Comparison of ENCODE assay signal across 19 cellular contexts in the genomic region with DNA sequence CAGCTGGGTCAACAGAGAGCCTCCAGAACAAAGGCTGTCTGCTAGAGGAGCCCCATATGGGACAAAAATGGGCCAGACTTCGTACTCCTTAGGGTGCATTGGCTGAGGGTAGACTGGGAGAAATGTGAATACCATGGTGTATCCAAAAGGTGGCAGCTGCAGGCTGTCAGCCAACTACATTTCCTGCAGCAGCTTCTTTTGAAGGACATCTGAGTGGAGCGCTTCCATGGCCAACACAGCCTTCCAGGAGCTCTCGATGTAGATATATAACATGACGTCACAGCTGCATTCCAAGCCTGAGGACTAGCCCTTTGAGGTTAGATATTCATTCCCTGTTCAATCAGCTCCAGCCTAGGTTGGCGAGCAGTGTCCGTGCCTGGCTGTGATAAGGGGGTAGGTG.
A peak's percentile ranks its signal among the peaks of the same experiment; 100 is the strongest.
DNase-seq lines count a peak whose midpoint lies in the region; ATAC-seq, FAIRE-seq and TF ChIP-seq lines count a peak whose summit lies in the region.
"Had no signal": no experiment of that assay in that cellular context is flagged by ENCODE, and none has a peak within 500 bp of the region (broad histone marks: within the 10 kb centered on the region; RNA-seq: fewer than 3 reads in every experiment).

No MANE protein-coding gene starts in this region.

- H3K36me3 ChIP-seq in bronchial epithelial cell (ENCODE audit: control insufficient read depth, insufficient read depth, low read length) (no peaks in the 10 kb centered on the region), mucosa of descending colon (ENCODE audit: low read depth) (no peaks in the 10 kb centered on the region)
- H3K36me3 ChIP-seq: BLaER1 treated with 17β-estradiol and CSF1 and Interleukin-3, amounts not matched to agents 10 nM and 100 nM; thyroid gland had no signal

- no peaks in the 10 kb centered on the region for H3K9me3 Mint-ChIP-seq in activated naive CD4-positive, alpha-beta T cell treated with anti-CD3 and anti-CD28 coated beads for 36 hours
- H3K9me3 Mint-ChIP-seq: immature natural killer cell, T-cell had no signal

- H3K36me3 Mint-ChIP-seq in activated naive CD4-positive, alpha-beta T cell treated with anti-CD3 and anti-CD28 coated beads for 36 hours (ENCODE audit: low read depth) = no peaks in the 10 kb centered on the region
- H3K36me3 Mint-ChIP-seq: immature natural killer cell, T-cell had no signal

- DNase-seq in Daoy (ENCODE audit: low read depth) (peak; percentile 9), NCI-H2029 (lab: John Stamatoyannopoulos, UW) (peak; percentile 79), bronchial epithelial cell (ENCODE audit: low read depth) (peak; percentile 8), mucosa of descending colon (no peak), NCI-H1436 treated with DMSO at 0.1 percent for 48 hours (lab: John Stamatoyannopoulos, UW) (no peak)
- DNase-seq in activated naive CD4-positive, alpha-beta T cell treated with anti-CD3 and anti-CD28 coated beads for 36 hours = no peak
- DNase-seq: activated CD8-positive, alpha-beta T cell treated with anti-CD3 and anti-CD28 coated beads, Interleukin-2, amount 10 ng/mL, durations not matched to agents 7 days and 5 days; immature natural killer cell; MV-4-11; NCI-H446 treated with DMSO at 0.1 percent for 48 hours; PC-9; stimulated activated CD4-positive, alpha-beta T cell treated with anti-CD3 and anti-CD28 coated beads, Interleukin-4, amount 100 ng/mL, for 24 hours; T-cell; thyroid gland had no signal

- no peak overlapping the region for H3K27ac Mint-ChIP-seq in activated naive CD4-positive, alpha-beta T cell treated with anti-CD3 and anti-CD28 coated beads for 36 hours
- H3K27ac Mint-ChIP-seq: activated CD8-positive, alpha-beta T cell treated with anti-CD3 and anti-CD28 coated beads, Interleukin-2, amount 10 ng/mL, durations not matched to agents 7 days and 5 days; immature natural killer cell; T-cell had no signal

- no peaks in the 10 kb centered on the region for H3K4me1 Mint-ChIP-seq in activated naive CD4-positive, alpha-beta T cell treated with anti-CD3 and anti-CD28 coated beads for 36 hours (ENCODE audit: low read depth)
- H3K4me1 Mint-ChIP-seq: immature natural killer cell, T-cell had no signal

- no peak overlapping the region for H3K4me3 ChIP-seq in bronchial epithelial cell (ENCODE audit: low read depth, low read length)
- H3K4me3 ChIP-seq in mucosa of descending colon = no peak overlapping the region
- H3K4me3 ChIP-seq: BLaER1 treated with 17β-estradiol and CSF1 and Interleukin-3, amounts not matched to agents 10 nM and 100 nM; GM12878; PC-9; thyroid gland had no signal

- TF ChIP-seq CTCF in bronchial epithelial cell (IDR thresholded peaks at IDR 0.05; ENCODE audit: insufficient read depth, low read length, severe bottlenecking) (no peak), mucosa of descending colon (IDR thresholded peaks at IDR 0.05) (no peak)

- ATAC-seq in mucosa of descending colon = peak; percentile 22
- ATAC-seq in HG03457 (IDR thresholded peaks at IDR 0.05; ENCODE audit: unreplicated experiment) = no peak
- ATAC-seq in GM19351 (IDR thresholded peaks at IDR 0.05; ENCODE audit: unreplicated experiment) = no peak
- ATAC-seq: activated CD8-positive, alpha-beta T cell treated with anti-CD3 and anti-CD28 coated beads, Interleukin-2, amount 10 ng/mL, durations not matched to agents 7 days and 5 days; GM12878; T-cell had no signal

- intact Hi-C loops in mucosa of descending colon (cut with DNase I, micrococcal nuclease) = no loop called here
- intact Hi-C loops in activated naive CD4-positive, alpha-beta T cell treated with anti-CD3 and anti-CD28 coated beads for 36 hours (cut with micrococcal nuclease) = no loop called here

- no peaks in the 10 kb centered on the region for H3K4me1 ChIP-seq in mucosa of descending colon (ENCODE audit: low read depth)
- H3K4me1 ChIP-seq: thyroid gland had no signal

- CTCF ChIA-PET in activated naive CD4-positive, alpha-beta T cell treated with anti-CD3 and anti-CD28 coated beads for 36 hours (lab: Charles Lee) = interaction anchor here (0.7 to 2.1 kb wide), 3 partner anchors 10 to 80 kb away, joined by 3 to 8 read pairs (median 4); no protein-coding TSS in a partner anchor

- H3K27me3 ChIP-seq in bronchial epithelial cell (ENCODE audit: control insufficient read depth, insufficient read depth, low read length) = peaks cover 2% of the 10 kb centered on the region
- H3K27me3 ChIP-seq: BLaER1 treated with 17β-estradiol and CSF1 and Interleukin-3, amounts not matched to agents 10 nM and 100 nM; thyroid gland had no signal

- H3K9me3 ChIP-seq in mucosa of descending colon = no peaks in the 10 kb centered on the region
- H3K9me3 ChIP-seq: BLaER1 treated with 17β-estradiol and CSF1 and Interleukin-3, amounts not matched to agents 10 nM and 100 nM; thyroid gland had no signal

- FAIRE-seq in bronchial epithelial cell (lab: Jason Lieb, UNC) = peak; percentile 66
- FAIRE-seq: endothelial cell of umbilical vein, GM12878 had no signal

- no peaks in the 10 kb centered on the region for H3K27me3 Mint-ChIP-seq in activated naive CD4-positive, alpha-beta T cell treated with anti-CD3 and anti-CD28 coated beads for 36 hours (ENCODE audit: low read depth)
- H3K27me3 Mint-ChIP-seq: T-cell had no signal

- no peak overlapping the region for H3K4me3 Mint-ChIP-seq in activated naive CD4-positive, alpha-beta T cell treated with anti-CD3 and anti-CD28 coated beads for 36 hours
- H3K4me3 Mint-ChIP-seq: activated CD8-positive, alpha-beta T cell treated with anti-CD3 and anti-CD28 coated beads, Interleukin-2, amount 10 ng/mL, durations not matched to agents 7 days and 5 days; immature natural killer cell; T-cell had no signal

Comparison
In these comparisons a context has a peak if more than half of its experiments do, and no peak if none do; other contexts are left out.
1. DNase-seq: peak in Daoy (single experiment), NCI-H2029 (single experiment) and bronchial epithelial cell (single experiment); none in mucosa of descending colon (0 of 3), NCI-H1436 treated with DMSO at 0.1 percent for 48 hours (single experiment) and activated naive CD4-positive, alpha-beta T cell treated with anti-CD3 and anti-CD28 coated beads for 36 hours (single experiment).